In genomic region chr17:18964018-18964351, GRCh38 we compare ENCODE assay signal across 18 cellular contexts. TPM values are rescaled to one million over a fixed set of nuclear protein-coding genes. Genes with fewer than 3 reads are reported as not detected.
DNase-seq lines count a peak whose midpoint lies in the region; ATAC-seq and TF ChIP-seq lines count a peak whose summit lies in the region.
"Had no signal": no experiment of that assay in that cellular context is flagged by ENCODE, and none has a peak within 500 bp of the region (broad histone marks: within the 10 kb centered on the region; RNA-seq: fewer than 3 reads in every experiment).

No MANE protein-coding gene starts in this region.

- H3K36me3 Mint-ChIP-seq in activated naive CD8-positive, alpha-beta T cell treated with anti-CD3 and anti-CD28 coated beads, Interleukin-2, amount 10 ng/mL, durations not matched to agents 7 days and 5 days, result no peaks in the 10 kb centered on the region
- H3K36me3 Mint-ChIP-seq in activated naive CD8-positive, alpha-beta T cell treated with anti-CD3 and anti-CD28 coated beads for 36 hours, result no peaks in the 10 kb centered on the region
- H3K36me3 Mint-ChIP-seq in activated T-helper 17 cell treated with anti-CD3 and anti-CD28 coated beads, Interleukin-2, amount 50 U/mL, for 72 hours (ENCODE audit: low read depth), result no peaks in the 10 kb centered on the region
- no peaks in the 10 kb centered on the region for H3K36me3 Mint-ChIP-seq in CD8-positive, alpha-beta T cell

- no peak overlapping the region for H2AFZ ChIP-seq in osteoblast (ENCODE audit: low read length)

- H3K4me2 ChIP-seq in osteoblast (ENCODE audit: insufficient read depth, low read length), result no peak overlapping the region
- H3K4me2 ChIP-seq: BLaER1 had no signal

- H4K20me1 ChIP-seq in osteoblast (ENCODE audit: insufficient read depth, low read length), result no peaks in the 10 kb centered on the region
- H4K20me1 ChIP-seq: BLaER1 had no signal

- intact Hi-C loops in CD8-positive, alpha-beta T cell (cut with DNase I, micrococcal nuclease), result loop anchor here in 1 of 2 experiments (10.0 kb wide), 1 partner anchor 149 kb away; no protein-coding TSS in a partner anchor

- ATAC-seq in activated naive CD8-positive, alpha-beta T cell treated with anti-CD3 and anti-CD28 coated beads, Interleukin-2, amount 10 ng/mL, durations not matched to agents 7 days and 5 days (ENCODE audit: low read depth), result no peak
- ATAC-seq in activated T-helper 17 cell treated with anti-CD3 and anti-CD28 coated beads, Interleukin-2, amount 50 U/mL, for 72 hours (replicated peaks), result no peak
- no peak for ATAC-seq in CD8-positive, alpha-beta T cell
- ATAC-seq in GM21447 (IDR thresholded peaks at IDR 0.05; ENCODE audit: unreplicated experiment), result no peak
- ATAC-seq: GM12878 had no signal

- no peaks in the 10 kb centered on the region for H3K9me3 Mint-ChIP-seq in activated naive CD8-positive, alpha-beta T cell treated with anti-CD3 and anti-CD28 coated beads, Interleukin-2, amount 10 ng/mL, durations not matched to agents 7 days and 5 days
- H3K9me3 Mint-ChIP-seq in activated naive CD8-positive, alpha-beta T cell treated with anti-CD3 and anti-CD28 coated beads for 36 hours, result no peaks in the 10 kb centered on the region
- no peaks in the 10 kb centered on the region for H3K9me3 Mint-ChIP-seq in activated T-helper 17 cell treated with anti-CD3 and anti-CD28 coated beads, Interleukin-2, amount 50 U/mL, for 72 hours
- H3K9me3 Mint-ChIP-seq in CD8-positive, alpha-beta T cell, result no peaks in the 10 kb centered on the region

- no peaks in the 10 kb centered on the region for H3K9me3 ChIP-seq in osteoblast (ENCODE audit: low read depth, low read length)
- no peaks in the 10 kb centered on the region for H3K9me3 ChIP-seq in CD8-positive, alpha-beta T cell (ENCODE audit: low read length)
- H3K9me3 ChIP-seq: BLaER1 had no signal

- H3K4me1 Mint-ChIP-seq in activated naive CD8-positive, alpha-beta T cell treated with anti-CD3 and anti-CD28 coated beads, Interleukin-2, amount 10 ng/mL, durations not matched to agents 7 days and 5 days, result peaks cover 3% of the 10 kb centered on the region
- peaks cover 19% of the 10 kb centered on the region for H3K4me1 Mint-ChIP-seq in activated naive CD8-positive, alpha-beta T cell treated with anti-CD3 and anti-CD28 coated beads for 36 hours
- peaks cover 14% of the 10 kb centered on the region for H3K4me1 Mint-ChIP-seq in activated T-helper 17 cell treated with anti-CD3 and anti-CD28 coated beads, Interleukin-2, amount 50 U/mL, for 72 hours
- peaks cover 13% of the 10 kb centered on the region for H3K4me1 Mint-ChIP-seq in CD8-positive, alpha-beta T cell (ENCODE audit: low read depth)

- peaks cover 28% of the 10 kb centered on the region for H3K4me1 ChIP-seq in osteoblast (ENCODE audit: insufficient read depth, low read length)
- peaks cover 8% of the 10 kb centered on the region for H3K4me1 ChIP-seq in CD8-positive, alpha-beta T cell (ENCODE audit: insufficient read depth, low read length)

- no peak for DNase-seq in activated naive CD8-positive, alpha-beta T cell treated with anti-CD3 and anti-CD28 coated beads, Interleukin-2, amount 10 ng/mL, durations not matched to agents 7 days and 5 days
- DNase-seq in activated naive CD8-positive, alpha-beta T cell treated with anti-CD3 and anti-CD28 coated beads for 36 hours, result no peak
- DNase-seq in osteoblast (ENCODE audit: insufficient read length, low spot score, missing footprints) (peak; percentile 65), GM10248 (ENCODE audit: extremely low spot score) (no peak)
- DNase-seq in CD8-positive, alpha-beta T cell, result no peak
- DNase-seq: AML-193, Calu3, DMS 273 treated with DMSO at 0.1 percent for 48 hours, GOT3, HCEC 1CT, KBM-7 had no signal

- no peaks in the 10 kb centered on the region for H3K27me3 ChIP-seq in osteoblast (ENCODE audit: insufficient read depth, low read length)
- H3K27me3 ChIP-seq in CD8-positive, alpha-beta T cell (ENCODE audit: insufficient read depth, low read length), result no peaks in the 10 kb centered on the region
- H3K27me3 ChIP-seq: BLaER1 had no signal

- no peaks in the 10 kb centered on the region for H3K27me3 Mint-ChIP-seq in activated naive CD8-positive, alpha-beta T cell treated with anti-CD3 and anti-CD28 coated beads, Interleukin-2, amount 10 ng/mL, durations not matched to agents 7 days and 5 days
- no peaks in the 10 kb centered on the region for H3K27me3 Mint-ChIP-seq in activated naive CD8-positive, alpha-beta T cell treated with anti-CD3 and anti-CD28 coated beads for 36 hours
- H3K27me3 Mint-ChIP-seq in activated T-helper 17 cell treated with anti-CD3 and anti-CD28 coated beads, Interleukin-2, amount 50 U/mL, for 72 hours, result no peaks in the 10 kb centered on the region
- H3K27me3 Mint-ChIP-seq in CD8-positive, alpha-beta T cell (ENCODE audit: low read depth), result no peaks in the 10 kb centered on the region

- H3K27ac Mint-ChIP-seq in activated naive CD8-positive, alpha-beta T cell treated with anti-CD3 and anti-CD28 coated beads, Interleukin-2, amount 10 ng/mL, durations not matched to agents 7 days and 5 days, result peak overlapping the region; percentile 7
- H3K27ac Mint-ChIP-seq in activated naive CD8-positive, alpha-beta T cell treated with anti-CD3 and anti-CD28 coated beads for 36 hours, result no peak overlapping the region
- peak overlapping the region; percentile 29 for H3K27ac Mint-ChIP-seq in activated T-helper 17 cell treated with anti-CD3 and anti-CD28 coated beads, Interleukin-2, amount 50 U/mL, for 72 hours
- H3K27ac Mint-ChIP-seq in CD8-positive, alpha-beta T cell, result no peak overlapping the region

- no peak for TF ChIP-seq CTCF in osteoblast (IDR thresholded peaks at IDR 0.05; ENCODE audit: extremely low read depth, low read depth, low read length)
- TF ChIP-seq CTCF in CD8-positive, alpha-beta T cell (IDR thresholded peaks at IDR 0.05), result no peak
- no peak for TF ChIP-seq CTCF in GM10248 (IDR thresholded peaks at IDR 0.05; ENCODE audit: control extremely low read depth, extremely low read depth, low read depth, missing control alignments)

- POLR2A ChIA-PET in activated naive CD8-positive, alpha-beta T cell treated with anti-CD3 and anti-CD28 coated beads, Interleukin-2, amount 10 ng/mL, durations not matched to agents 7 days and 5 days (lab: Charles Lee), result interaction anchor here (0.6 kb wide), 1 partner anchor 44 kb away, joined by 3 read pairs; no protein-coding TSS in a partner anchor
- POLR2A ChIA-PET in CD8-positive, alpha-beta T cell (lab: Charles Lee), result no interaction called here
- POLR2A ChIA-PET in GM10248 (lab: Yijun Ruan, JAX), result no interaction called here

- H3K4me3 ChIP-seq in osteoblast (ENCODE audit: insufficient read depth, low read length), result no peak overlapping the region
- H3K4me3 ChIP-seq in CD8-positive, alpha-beta T cell (ENCODE audit: low read depth, low read length), result no peak overlapping the region
- H3K4me3 ChIP-seq: BLaER1, GM12878 had no signal

- CTCF ChIA-PET in CD8-positive, alpha-beta T cell (lab: Charles Lee), result interaction anchor here (1.2 kb wide), 1 partner anchor 11 kb away, joined by 3 read pairs; no protein-coding TSS in a partner anchor
- CTCF ChIA-PET in GM10248 (lab: Yijun Ruan, JAX), result no interaction called here

- no peaks in the 10 kb centered on the region for H3K79me2 ChIP-seq in osteoblast (ENCODE audit: insufficient read depth, low read length)

- no peak overlapping the region for H3K4me3 Mint-ChIP-seq in activated naive CD8-positive, alpha-beta T cell treated with anti-CD3 and anti-CD28 coated beads, Interleukin-2, amount 10 ng/mL, durations not matched to agents 7 days and 5 days
- no peak overlapping the region for H3K4me3 Mint-ChIP-seq in activated naive CD8-positive, alpha-beta T cell treated with anti-CD3 and anti-CD28 coated beads for 36 hours
- H3K4me3 Mint-ChIP-seq in activated T-helper 17 cell treated with anti-CD3 and anti-CD28 coated beads, Interleukin-2, amount 50 U/mL, for 72 hours, result no peak overlapping the region
- no peak overlapping the region for H3K4me3 Mint-ChIP-seq in CD8-positive, alpha-beta T cell

- no peaks in the 10 kb centered on the region for H3K36me3 ChIP-seq in osteoblast (ENCODE audit: insufficient read depth, low read length)
- no peaks in the 10 kb centered on the region for H3K36me3 ChIP-seq in CD8-positive, alpha-beta T cell (ENCODE audit: insufficient read depth, low read length)
- H3K36me3 ChIP-seq: BLaER1 had no signal

- H3K27ac ChIP-seq in osteoblast (ENCODE audit: low read depth, low read length), result peak overlapping the region; percentile 87
- H3K27ac ChIP-seq in CD8-positive, alpha-beta T cell (ENCODE audit: low read depth, low read length), result no peak overlapping the region
- H3K27ac ChIP-seq: 22Rv1, BLaER1, HL-60 had no signal

RNA-seq across cellular contexts. Expression of gene SLC5A10, which starts 12.0 kb away (rescaled TPM):
- not detected for total RNA-seq in activated naive CD8-positive, alpha-beta T cell treated with anti-CD3 and anti-CD28 coated beads, Interleukin-2, amount 10 ng/mL, durations not matched to agents 7 days and 5 days
- not detected for total RNA-seq in activated naive CD8-positive, alpha-beta T cell treated with anti-CD3 and anti-CD28 coated beads for 36 hours
- not detected for total RNA-seq in activated T-helper 17 cell treated with anti-CD3 and anti-CD28 coated beads, Interleukin-2, amount 50 U/mL, for 72 hours
- total RNA-seq in osteoblast, result not detected in 2 replicates
- total RNA-seq in CD8-positive, alpha-beta T cell, result not detected
- total RNA-seq: A673, Calu3 had no signal

RNA-seq across cellular contexts. Expression of gene FAM83G, which starts 40.6 kb away (rescaled TPM):
- total RNA-seq in activated naive CD8-positive, alpha-beta T cell treated with anti-CD3 and anti-CD28 coated beads, Interleukin-2, amount 10 ng/mL, durations not matched to agents 7 days and 5 days, result 1 to 10 TPM; 7.1 to 8.3 TPM
- total RNA-seq in activated naive CD8-positive, alpha-beta T cell treated with anti-CD3 and anti-CD28 coated beads for 36 hours, result 10 to 100 TPM; 10.3 to 10.4 TPM
- total RNA-seq in activated T-helper 17 cell treated with anti-CD3 and anti-CD28 coated beads, Interleukin-2, amount 50 U/mL, for 72 hours, result 10 to 100 TPM; 15.9 to 22.6 TPM
- 9.1 and 11.6 TPM in 2 replicates for total RNA-seq in osteoblast
- total RNA-seq in CD8-positive, alpha-beta T cell, result 1 to 10 TPM; 3.5 to 4.1 TPM

Comparison
In these comparisons a context has a peak if more than half of its experiments do, and no peak if none do; other contexts are left out.
1. H3K27ac Mint-ChIP-seq: peak in activated naive CD8-positive, alpha-beta T cell treated with anti-CD3 and anti-CD28 coated beads, Interleukin-2, amount 10 ng/mL, durations not matched to agents 7 days and 5 days (single experiment) and activated T-helper 17 cell treated with anti-CD3 and anti-CD28 coated beads, Interleukin-2, amount 50 U/mL, for 72 hours (single experiment); none in activated naive CD8-positive, alpha-beta T cell treated with anti-CD3 and anti-CD28 coated beads for 36 hours (single experiment) and CD8-positive, alpha-beta T cell (single experiment).